Comparison of ENCODE assay signal across 15 cellular contexts in genomic region chr3:153783804-153784203, GRCh38.
"Had no signal": no experiment of that assay in that cellular context is flagged by ENCODE, and none has a peak within 500 bp of the region (broad histone marks: within the 10 kb centered on the region; RNA-seq: fewer than 3 reads in every experiment).

No MANE protein-coding gene starts in this region.

- H3K27ac ChIP-seq: esophagus squamous epithelium, gastrocnemius medialis, neutrophil, pancreas, transverse colon, uterus had no signal

- H3K9me3 ChIP-seq: esophagus squamous epithelium, gastrocnemius medialis, neutrophil, pancreas, transverse colon, uterus had no signal

- DNase-seq: activated CD4-positive, alpha-beta T cell treated with anti-CD3 and anti-CD28 coated beads, Interleukin-2, amount 50 U/mL, for 4 hours; activated gamma-delta T cell treated with Interleukin-2 at 50 U/mL for 16 hours; effector memory CD4-positive, alpha-beta T cell; esophagus squamous epithelium; gastrocnemius medialis; naive thymus-derived CD4-positive, alpha-beta T cell; pancreas; stimulated activated CD4-positive, alpha-beta T cell treated with anti-CD3 and anti-CD28 coated beads, Interleukin-2, amount 100 ng/mL, for 48 hours; T-helper 17 cell; transverse colon; uterus had no signal

- FAIRE-seq: bronchial epithelial cell, pancreas, TTC549 had no signal

- H3K36me3 ChIP-seq: esophagus squamous epithelium, gastrocnemius medialis, neutrophil, pancreas, transverse colon, uterus had no signal

- H3K4me1 ChIP-seq: gastrocnemius medialis, pancreas, transverse colon, uterus had no signal

- H3K27me3 ChIP-seq: esophagus squamous epithelium, gastrocnemius medialis, neutrophil, pancreas, transverse colon, uterus had no signal

- ATAC-seq: activated naive CD4-positive, alpha-beta T cell treated with anti-CD3 and anti-CD28 coated beads, Interleukin-2, amount 50 U/mL, for 72 hours; naive thymus-derived CD4-positive, alpha-beta T cell; pancreas; T-helper 17 cell had no signal

- H3K4me3 ChIP-seq: esophagus squamous epithelium, gastrocnemius medialis, pancreas, transverse colon, uterus had no signal
